30 cellular contexts compared by ENCODE assay signal in the genomic region with DNA sequence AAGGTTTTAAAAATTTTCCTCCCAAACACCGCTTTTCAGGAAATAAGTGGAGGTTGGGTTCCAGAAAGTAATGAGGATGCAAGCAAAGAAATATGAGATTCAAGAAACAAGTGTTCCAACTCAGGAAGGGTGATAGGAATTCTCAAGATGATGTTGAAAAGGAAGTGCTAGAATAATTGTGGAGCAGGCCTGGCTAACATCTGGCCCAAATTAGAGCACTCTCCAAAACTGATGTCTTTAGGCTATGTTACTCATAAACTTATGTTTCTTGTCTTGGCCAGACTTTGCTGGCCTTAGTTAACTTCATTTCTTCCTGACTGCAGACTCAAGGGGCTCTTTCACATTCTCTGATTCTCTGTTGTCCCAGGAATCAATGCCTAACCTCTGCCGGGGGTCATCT.
DNase-seq lines count a peak whose midpoint lies in the region; ATAC-seq and TF ChIP-seq lines count a peak whose summit lies in the region.
"Had no signal": no experiment of that assay in that cellular context is flagged by ENCODE, and none has a peak within 500 bp of the region (broad histone marks: within the 10 kb centered on the region; RNA-seq: fewer than 3 reads in every experiment).

No MANE protein-coding gene starts in this region.

- intact Hi-C loops in dorsolateral prefrontal cortex (cut with DNase I), result no loop called here

- DNase-seq in AG08395 (ENCODE audit: low spot score) (peak; percentile 67), GM04504 (ENCODE audit: low read depth) (peak; percentile 77), fibroblast of villous mesenchyme (ENCODE audit: low read depth) (peak; percentile 55), SIG-M5 treated with dmso at 0.1 percent for 504 hours (lab: John Stamatoyannopoulos, UW; ENCODE audit: unreplicated experiment) (no peak), T-cell (no peak), cerebellum (ENCODE audit: low spot score) (no peak), dorsolateral prefrontal cortex (no peak)
- DNase-seq: 8988T; activated CD4-positive, alpha-beta T cell treated with anti-CD3 and anti-CD28 coated beads, Interleukin-2, amount 50 U/mL, for 4 hours; activated CD8-positive, alpha-beta memory T cell treated with anti-CD3 and anti-CD28 coated beads, Interleukin-2, amount 10 ng/mL, durations not matched to agents 7 days and 5 days; activated naive CD4-positive, alpha-beta T cell treated with Interleukin-2 at 50 U/mL for 16 hours; activated T-cell treated with anti-CD3 and anti-CD28 coated beads, Interleukin-2, amount 50 U/mL, for 72 hours; adrenal gland; BE2C; body of pancreas; head of caudate nucleus; islet precursor cell; left lung; NCI-H1092; NCI-H1694 treated with DMSO at 0.1 percent for 48 hours; posterior cingulate gyrus; RPMI8226; small intestine; stimulated activated naive CD4-positive, alpha-beta T cell; T-helper 17 cell had no signal

- H3K4me1 Mint-ChIP-seq in T-cell, result no peaks in the 10 kb centered on the region
- H3K4me1 Mint-ChIP-seq: activated CD8-positive, alpha-beta memory T cell treated with anti-CD3 and anti-CD28 coated beads, Interleukin-2, amount 10 ng/mL, durations not matched to agents 7 days and 5 days; memory B cell; neural progenitor cell; T-helper 17 cell had no signal

- peaks cover 0 to 3% of the 10 kb centered on the region in 2 donors for H3K27me3 Mint-ChIP-seq in T-cell
- H3K27me3 Mint-ChIP-seq: memory B cell had no signal

- no peaks in the 10 kb centered on the region for H3K27me3 ChIP-seq in dorsolateral prefrontal cortex
- H3K27me3 ChIP-seq: adrenal gland, BE2C, body of pancreas, left lung, neural progenitor cell, right atrium auricular region had no signal

- no peak overlapping the region for H3K4me3 ChIP-seq in fibroblast of villous mesenchyme (ENCODE audit: low read depth, low read length)
- no peak overlapping the region for H3K4me3 ChIP-seq in dorsolateral prefrontal cortex
- H3K4me3 ChIP-seq: adrenal gland, body of pancreas, GM23338, left lung, neural progenitor cell, right atrium auricular region had no signal

- H3K9me3 Mint-ChIP-seq in T-cell, result no peaks in the 10 kb centered on the region
- H3K9me3 Mint-ChIP-seq: activated T-cell treated with anti-CD3 and anti-CD28 coated beads, Interleukin-2, amount 50 U/mL, for 72 hours; GM23338; memory B cell; neural progenitor cell had no signal

- TF ChIP-seq CTCF in fibroblast of villous mesenchyme (IDR thresholded peaks at IDR 0.05; ENCODE audit: insufficient read depth, low read depth, low read length) (no peak), dorsolateral prefrontal cortex (IDR thresholded peaks at IDR 0.05 in 54 of 56, conservative IDR thresholded peaks at IDR 0.05 in 2 of 56; ENCODE audit: low read depth in 1 of 56, partially characterized antibody in 56 of 56) (no peak)

- peak; percentile 67; the same call in 2 of the 3 replicates for ATAC-seq in SK-N-SH treated with all-trans-retinoic acid at 6 μM for 48 hours
- ATAC-seq in T-cell (replicated peaks in 1 of 4), result no peak
- ATAC-seq: activated CD8-positive, alpha-beta memory T cell treated with anti-CD3 and anti-CD28 coated beads, Interleukin-2, amount 10 ng/mL, durations not matched to agents 7 days and 5 days; activated T-cell treated with anti-CD3 and anti-CD28 coated beads, Interleukin-2, amount 50 U/mL, for 72 hours; body of pancreas; GM23338; left lung; T-helper 17 cell had no signal

- CTCF ChIA-PET in T-cell (lab: Charles Lee), result no interaction called here

- H3K36me3 Mint-ChIP-seq in T-cell, result no peaks in the 10 kb centered on the region
- H3K36me3 Mint-ChIP-seq: activated CD8-positive, alpha-beta memory T cell treated with anti-CD3 and anti-CD28 coated beads, Interleukin-2, amount 10 ng/mL, durations not matched to agents 7 days and 5 days; memory B cell; neural progenitor cell had no signal

- H3K27ac ChIP-seq in dorsolateral prefrontal cortex, result no peak overlapping the region
- H3K27ac ChIP-seq: adrenal gland, body of pancreas, left lung, neural progenitor cell, right atrium auricular region had no signal

- no peak overlapping the region for H3K4me3 Mint-ChIP-seq in T-cell
- H3K4me3 Mint-ChIP-seq: activated CD8-positive, alpha-beta memory T cell treated with anti-CD3 and anti-CD28 coated beads, Interleukin-2, amount 10 ng/mL, durations not matched to agents 7 days and 5 days; activated T-cell treated with anti-CD3 and anti-CD28 coated beads, Interleukin-2, amount 50 U/mL, for 72 hours; GM23338; memory B cell; neural progenitor cell; T-helper 17 cell had no signal

- POLR2A ChIA-PET in T-cell (lab: Charles Lee), result no interaction called here

- H3K27ac Mint-ChIP-seq in T-cell, result no peak overlapping the region
- H3K27ac Mint-ChIP-seq: activated CD8-positive, alpha-beta memory T cell treated with anti-CD3 and anti-CD28 coated beads, Interleukin-2, amount 10 ng/mL, durations not matched to agents 7 days and 5 days; activated T-cell treated with anti-CD3 and anti-CD28 coated beads, Interleukin-2, amount 50 U/mL, for 72 hours; GM23338; memory B cell; neural progenitor cell; T-helper 17 cell had no signal

TF ChIP-seq in SK-N-SH treated with all-trans-retinoic acid at 6 μM for 48 hours, 23 proteins besides CTCF, POLR2A, EP300 and RAD21:
- TF ChIP-seq, protein P1, sequence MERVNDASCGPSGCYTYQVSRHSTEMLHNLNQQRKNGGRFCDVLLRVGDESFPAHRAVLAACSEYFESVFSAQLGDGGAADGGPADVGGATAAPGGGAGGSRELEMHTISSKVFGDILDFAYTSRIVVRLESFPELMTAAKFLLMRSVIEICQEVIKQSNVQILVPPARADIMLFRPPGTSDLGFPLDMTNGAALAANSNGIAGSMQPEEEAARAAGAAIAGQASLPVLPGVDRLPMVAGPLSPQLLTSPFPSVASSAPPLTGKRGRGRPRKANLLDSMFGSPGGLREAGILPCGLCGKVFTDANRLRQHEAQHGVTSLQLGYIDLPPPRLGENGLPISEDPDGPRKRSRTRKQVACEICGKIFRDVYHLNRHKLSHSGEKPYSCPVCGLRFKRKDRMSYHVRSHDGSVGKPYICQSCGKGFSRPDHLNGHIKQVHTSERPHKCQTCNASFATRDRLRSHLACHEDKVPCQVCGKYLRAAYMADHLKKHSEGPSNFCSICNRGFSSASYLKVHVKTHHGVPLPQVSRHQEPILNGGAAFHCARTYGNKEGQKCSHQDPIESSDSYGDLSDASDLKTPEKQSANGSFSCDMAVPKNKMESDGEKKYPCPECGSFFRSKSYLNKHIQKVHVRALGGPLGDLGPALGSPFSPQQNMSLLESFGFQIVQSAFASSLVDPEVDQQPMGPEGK (CRISPR knock-in tag; IDR thresholded peaks at IDR 0.05; ENCODE audit: borderline replicate concordance), result no peak
- no peak for TF ChIP-seq TOX (CRISPR knock-in tag; IDR thresholded peaks at IDR 0.05; ENCODE audit: borderline replicate concordance)
- no peak for TF ChIP-seq RARB (CRISPR knock-in tag; IDR thresholded peaks at IDR 0.05)
- no peak for TF ChIP-seq ZFP3 (CRISPR knock-in tag; IDR thresholded peaks at IDR 0.05)
- TF ChIP-seq ISL1 (CRISPR knock-in tag; IDR thresholded peaks at IDR 0.05), result no peak
- no peak for TF ChIP-seq OSR1 (CRISPR knock-in tag; IDR thresholded peaks at IDR 0.05)
- TF ChIP-seq PPARA (CRISPR knock-in tag; IDR thresholded peaks at IDR 0.05; ENCODE audit: borderline replicate concordance), result no peak
- no peak for TF ChIP-seq GLIS3 (CRISPR knock-in tag; IDR thresholded peaks at IDR 0.05)
- no peak for TF ChIP-seq ESRRG (CRISPR knock-in tag; IDR thresholded peaks at IDR 0.05)

Comparison
In these comparisons a context has a peak if more than half of its experiments do, and no peak if none do; other contexts are left out.
1. DNase-seq: peak in AG08395 (single experiment), GM04504 (single experiment) and fibroblast of villous mesenchyme (single experiment); none in SIG-M5 treated with dmso at 0.1 percent for 504 hours (single experiment), T-cell (0 of 34), cerebellum (single experiment) and dorsolateral prefrontal cortex (0 of 10).